ENCODE assay signal across 9 cellular contexts in genomic region chr16:76946879-76947278, GRCh38.
DNase-seq lines count a peak whose midpoint lies in the region; ATAC-seq, FAIRE-seq and TF ChIP-seq lines count a peak whose summit lies in the region.
"Had no signal": no experiment of that assay in that cellular context is flagged by ENCODE, and none has a peak within 500 bp of the region (broad histone marks: within the 10 kb centered on the region; RNA-seq: fewer than 3 reads in every experiment).

No MANE protein-coding gene starts in this region.

- ATAC-seq in HG03378 (IDR thresholded peaks at IDR 0.05; ENCODE audit: unreplicated experiment) = no peak

- DNase-seq in EH (ENCODE audit: low read depth) (peak; percentile 3), MG63 (peak; percentile 9), bronchial epithelial cell (ENCODE audit: low read depth) (peak; percentile 68), mucosa of gallbladder (ENCODE audit: low spot score) (peak; percentile 41), epidermal melanocyte (ENCODE audit: insufficient read length, low spot score) (no peak), occipital lobe (lab: John Stamatoyannopoulos, UW) (no peak)
- no peak for DNase-seq in activated naive CD4-positive, alpha-beta T cell (lab: John Stamatoyannopoulos, UW)
- DNase-seq: activated B cell treated with CpG ODN at 0.5 μM for 24 hours had no signal

- H3K27me3 ChIP-seq in MG63 = no peaks in the 10 kb centered on the region
- no peaks in the 10 kb centered on the region for H3K27me3 ChIP-seq in bronchial epithelial cell (ENCODE audit: control insufficient read depth, insufficient read depth, low read length)

- H3K9me3 ChIP-seq in MG63 = no peaks in the 10 kb centered on the region

- peak; percentile 40 for FAIRE-seq in bronchial epithelial cell (lab: Jason Lieb, UNC)

- H3K36me3 ChIP-seq in MG63 (no peaks in the 10 kb centered on the region), bronchial epithelial cell (ENCODE audit: control insufficient read depth, insufficient read depth, low read length) (no peaks in the 10 kb centered on the region)

- H3K4me3 ChIP-seq in MG63 = no peak overlapping the region
- H3K4me3 ChIP-seq in bronchial epithelial cell (ENCODE audit: low read depth, low read length) = no peak overlapping the region

- no peak for TF ChIP-seq CTCF in bronchial epithelial cell (IDR thresholded peaks at IDR 0.05; ENCODE audit: insufficient read depth, low read length, severe bottlenecking)

Comparison
In these comparisons a context has a peak if more than half of its experiments do, and no peak if none do; other contexts are left out.
1. DNase-seq: peak in EH (single experiment), MG63 (single experiment), bronchial epithelial cell (single experiment) and mucosa of gallbladder (single experiment); none in epidermal melanocyte (single experiment), activated naive CD4-positive, alpha-beta T cell (0 of 4) and occipital lobe (single experiment).